In genomic region chr2:127107622-127107999, GRCh38 we compare ENCODE assay signal across 8 cellular contexts. TPM values are rescaled to one million over a fixed set of nuclear protein-coding genes. Genes with fewer than 3 reads are reported as not detected.
A peak's percentile ranks its signal among the peaks of the same experiment; 100 is the strongest.
DNase-seq lines count a peak whose midpoint lies in the region; ATAC-seq, FAIRE-seq and TF ChIP-seq lines count a peak whose summit lies in the region.

No MANE protein-coding gene starts in this region.

- H3K27ac ChIP-seq in astrocyte (ENCODE audit: low read depth, low read length) (peak overlapping the region; percentile 64), subcutaneous abdominal adipose tissue (ENCODE audit: low read depth, low read length) (peak overlapping the region; percentile 72)

- peak overlapping the region; percentile 79 for H3K4me3 Mint-ChIP-seq in astrocyte (ENCODE audit: unreplicated experiment)

- TF ChIP-seq CTCF in AG10803 (conservative IDR thresholded peaks at IDR 0.05; ENCODE audit: low read length) = peak; percentile 20; the same call in 1 of the 2 replicates
- TF ChIP-seq CTCF in astrocyte (IDR thresholded peaks at IDR 0.05; ENCODE audit: insufficient read depth, low read depth, low read length) = no peak

- peaks cover 28% of the 10 kb centered on the region for H4K20me1 ChIP-seq in astrocyte (ENCODE audit: insufficient read depth, low read length)

- H3K27ac Mint-ChIP-seq in astrocyte (ENCODE audit: unreplicated experiment) = peak overlapping the region; percentile 66

- H3K4me2 ChIP-seq in astrocyte (ENCODE audit: low read length) = peak overlapping the region; percentile 96

- H3K79me2 ChIP-seq in astrocyte (ENCODE audit: insufficient read depth, low read length) = peaks cover 42% of the 10 kb centered on the region

- no peaks in the 10 kb centered on the region for H3K9me3 Mint-ChIP-seq in astrocyte (ENCODE audit: unreplicated experiment)

- H3K9ac ChIP-seq in astrocyte (ENCODE audit: low read length) (peak overlapping the region; percentile 86), subcutaneous abdominal adipose tissue (ENCODE audit: low read length in 5 of 5) (peak overlapping the region in 4 of 5 donors; percentile 31 to 84 (median 68))

- H3K36me3 ChIP-seq in astrocyte (ENCODE audit: insufficient read depth, low read length) = no peaks in the 10 kb centered on the region
- H3K36me3 ChIP-seq in subcutaneous abdominal adipose tissue (ENCODE audit: control insufficient read depth in 5 of 5, insufficient read depth in 5 of 5, low read length in 5 of 5) = no peaks in the 10 kb centered on the region

- no peak for FAIRE-seq in astrocyte (lab: Jason Lieb, UNC)

- H3K4me1 ChIP-seq in astrocyte (ENCODE audit: insufficient read depth, low read length) = peaks cover 23% of the 10 kb centered on the region
- H3K4me1 ChIP-seq in subcutaneous abdominal adipose tissue (ENCODE audit: control insufficient read depth in 5 of 5, insufficient read depth in 5 of 5, low read length in 5 of 5) = peaks cover 8 to 62% (median 57%) of the 10 kb centered on the region in 5 donors

- DNase-seq in AG10803 (ENCODE audit: low read depth) (no peak), HuH-7.5 (ENCODE audit: low spot score) (peak; percentile 64), astrocyte (ENCODE audit: low read depth) (peak; percentile 33), kidney tubule cell (ENCODE audit: low spot score) (peak; percentile 61), GM03348 (ENCODE audit: low spot score) (no peak)

- H3K27me3 Mint-ChIP-seq in astrocyte (ENCODE audit: low read depth, unreplicated experiment) = peaks cover 1% of the 10 kb centered on the region

- ATAC-seq in GM19438 (IDR thresholded peaks at IDR 0.05; ENCODE audit: low read depth, unreplicated experiment) (peak; percentile 12), HG03196 (IDR thresholded peaks at IDR 0.05; ENCODE audit: unreplicated experiment) (no peak)

- H3K36me3 Mint-ChIP-seq in astrocyte (ENCODE audit: low read depth, unreplicated experiment) = peaks cover 4% of the 10 kb centered on the region

- peak overlapping the region; percentile 92 for H2AFZ ChIP-seq in astrocyte (ENCODE audit: low read depth, low read length)

- peaks cover 14% of the 10 kb centered on the region for H3K4me1 Mint-ChIP-seq in astrocyte (ENCODE audit: low read depth, unreplicated experiment)

- H3K4me3 ChIP-seq in AG10803 (ENCODE audit: low read length) (peak overlapping the region; percentile 84), astrocyte (ENCODE audit: insufficient read depth, low read depth, low read length) (peak overlapping the region; percentile 84), subcutaneous abdominal adipose tissue (ENCODE audit: low read depth in 1 of 5, low read length in 5 of 5) (peak overlapping the region; percentile 61 to 90 (median 81))

- H3K27me3 ChIP-seq in astrocyte (ENCODE audit: insufficient read depth, low read length) = peaks cover 2% of the 10 kb centered on the region
- no peaks in the 10 kb centered on the region for H3K27me3 ChIP-seq in subcutaneous abdominal adipose tissue (ENCODE audit: control insufficient read depth in 5 of 5, insufficient read depth in 4 of 5, low read length in 5 of 5)

- H3K9me3 ChIP-seq in astrocyte (ENCODE audit: insufficient read depth, low read depth, low read length) = no peaks in the 10 kb centered on the region
- H3K9me3 ChIP-seq in subcutaneous abdominal adipose tissue (ENCODE audit: control insufficient read depth in 5 of 5, low read length in 5 of 5) = no peaks in the 10 kb centered on the region

RNA-seq across cellular contexts. Expression of gene BIN1, which starts 0.7 kb away (rescaled TPM):
- total RNA-seq in astrocyte = 50.2 and 51.0 TPM in 2 replicates

Comparison
In these comparisons a context has a peak if more than half of its experiments do, and no peak if none do; other contexts are left out.
1. DNase-seq: peak in HuH-7.5 (single experiment), astrocyte (single experiment) and kidney tubule cell (single experiment); none in AG10803 (single experiment) and GM03348 (single experiment).
2. Peak in every context shown above with its lines, with median percentiles within 50 percentile points of each other: H3K4me3 ChIP-seq.